In the genomic region with DNA sequence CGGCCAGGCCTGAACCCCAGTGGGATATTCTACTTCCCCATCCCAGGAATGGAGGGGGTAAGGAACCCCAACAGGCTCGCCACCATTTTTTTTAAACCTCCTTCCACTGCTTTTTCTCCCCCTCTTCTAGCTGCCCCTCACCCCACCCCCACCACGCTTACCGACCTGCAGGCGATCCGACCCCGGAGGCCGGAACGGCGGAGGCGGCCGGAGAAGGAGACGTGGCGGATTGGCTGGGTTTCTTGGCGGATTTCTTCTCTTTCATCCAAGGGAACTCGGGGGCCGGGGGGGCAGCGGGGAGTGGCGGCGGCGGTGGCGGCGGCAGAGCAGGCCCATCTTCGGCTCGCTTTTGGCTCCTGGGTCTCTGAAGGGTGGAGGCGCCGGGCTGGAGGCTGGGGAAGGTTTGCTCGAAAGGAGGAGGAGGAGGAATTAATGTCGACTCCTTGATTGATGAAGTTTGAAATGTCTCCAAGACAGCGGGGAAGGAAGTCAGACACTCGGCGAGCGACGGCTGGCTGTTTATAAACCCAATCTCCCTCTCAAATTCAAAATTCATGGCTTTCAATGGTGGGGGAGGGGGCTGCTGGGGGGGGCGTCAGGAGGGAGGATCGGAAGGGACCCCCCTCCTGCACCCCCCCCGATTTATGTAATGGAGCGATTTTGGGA, we compare ENCODE assay signal across 8 cellular contexts. TPM values are rescaled to one million over a fixed set of nuclear protein-coding genes. Genes with fewer than 3 reads are reported as not detected.
A peak's percentile ranks its signal among the peaks of the same experiment; 100 is the strongest.
DNase-seq lines count a peak whose midpoint lies in the region; TF ChIP-seq lines count a peak whose summit lies in the region.

No MANE protein-coding gene starts in this region.

- DNase-seq in AG20443 (ENCODE audit: low spot score) (peak; percentile 82), glutamatergic neuron (peak; percentile 56), posterior vena cava (ENCODE audit: low spot score) (peak; percentile 97), DMS153 (lab: John Stamatoyannopoulos, UW) (no peak), NCI-H510A (lab: John Stamatoyannopoulos, UW) (no peak), SK-N-DZ (ENCODE audit: low spot score) (no peak)
- peak; percentile 31 for DNase-seq in activated T-helper 1 cell treated with anti-CD3 and anti-CD28 coated beads, Interleukin-12 subunit alpha, Interleukin-12 subunit beta, Interleukin-2, Interleukin-4 antibody, amounts not matched to agents 30 ng/mL and 10 ng/mL and 1 ng/mL, durations not matched to agents 14 hours and 24 hours and 36 hours (ENCODE audit: low spot score)

- H3K36me3 Mint-ChIP-seq in activated T-helper 1 cell treated with anti-CD3 and anti-CD28 coated beads, Interleukin-12 subunit alpha, Interleukin-12 subunit beta, Interleukin-2, Interleukin-4 antibody, amounts not matched to agents 30 ng/mL and 10 ng/mL and 1 ng/mL, durations not matched to agents 14 hours and 24 hours and 36 hours (ENCODE audit: low read depth): peaks cover 15% of the 10 kb centered on the region
- no peaks in the 10 kb centered on the region for H3K36me3 Mint-ChIP-seq in glutamatergic neuron (ENCODE audit: unreplicated experiment)

- H3K4me3 Mint-ChIP-seq in activated T-helper 1 cell treated with anti-CD3 and anti-CD28 coated beads, Interleukin-12 subunit alpha, Interleukin-12 subunit beta, Interleukin-2, Interleukin-4 antibody, amounts not matched to agents 30 ng/mL and 10 ng/mL and 1 ng/mL, durations not matched to agents 14 hours and 24 hours and 36 hours: peak overlapping the region; percentile 95
- peak overlapping the region; percentile 93 for H3K4me3 Mint-ChIP-seq in glutamatergic neuron (ENCODE audit: unreplicated experiment)

- H3K9me3 Mint-ChIP-seq in activated T-helper 1 cell treated with anti-CD3 and anti-CD28 coated beads, Interleukin-12 subunit alpha, Interleukin-12 subunit beta, Interleukin-2, Interleukin-4 antibody, amounts not matched to agents 30 ng/mL and 10 ng/mL and 1 ng/mL, durations not matched to agents 14 hours and 24 hours and 36 hours: no peaks in the 10 kb centered on the region
- peaks cover 20% of the 10 kb centered on the region for H3K9me3 Mint-ChIP-seq in glutamatergic neuron (ENCODE audit: unreplicated experiment)

- peaks cover 62% of the 10 kb centered on the region for H3K4me1 Mint-ChIP-seq in activated T-helper 1 cell treated with anti-CD3 and anti-CD28 coated beads, Interleukin-12 subunit alpha, Interleukin-12 subunit beta, Interleukin-2, Interleukin-4 antibody, amounts not matched to agents 30 ng/mL and 10 ng/mL and 1 ng/mL, durations not matched to agents 14 hours and 24 hours and 36 hours (ENCODE audit: low read depth)
- peaks cover 12% of the 10 kb centered on the region for H3K4me1 Mint-ChIP-seq in glutamatergic neuron (ENCODE audit: low read depth, unreplicated experiment)

- peak overlapping the region; percentile 96 for H3K27ac Mint-ChIP-seq in activated T-helper 1 cell treated with anti-CD3 and anti-CD28 coated beads, Interleukin-12 subunit alpha, Interleukin-12 subunit beta, Interleukin-2, Interleukin-4 antibody, amounts not matched to agents 30 ng/mL and 10 ng/mL and 1 ng/mL, durations not matched to agents 14 hours and 24 hours and 36 hours
- H3K27ac Mint-ChIP-seq in glutamatergic neuron (ENCODE audit: unreplicated experiment): peak overlapping the region; percentile 72

- H3K9ac ChIP-seq in HUES6 (ENCODE audit: low read length): peak overlapping the region; percentile 88

- intact Hi-C loops in activated T-helper 1 cell treated with anti-CD3 and anti-CD28 coated beads, Interleukin-12 subunit alpha, Interleukin-12 subunit beta, Interleukin-2, Interleukin-4 antibody, amounts not matched to agents 30 ng/mL and 10 ng/mL and 1 ng/mL, durations not matched to agents 14 hours and 24 hours and 36 hours (cut with micrococcal nuclease): loop anchor here (2.0 to 5.0 kb wide), 2 partner anchors 62 to 132 kb away; no protein-coding TSS in a partner anchor
- intact Hi-C loops in posterior vena cava (cut with DNase I): loop anchor here in 1 of 2 donors (5.0 kb wide), 1 partner anchor 52 kb away; no protein-coding TSS in a partner anchor

- H3K9me3 ChIP-seq in HUES6 (ENCODE audit: control insufficient read depth, insufficient read depth, low read depth, low read length): no peaks in the 10 kb centered on the region

- no peaks in the 10 kb centered on the region for H3K36me3 ChIP-seq in HUES6 (ENCODE audit: control insufficient read depth, insufficient read depth, low read length)

- no peak for TF ChIP-seq CTCF in glutamatergic neuron (IDR thresholded peaks at IDR 0.05; ENCODE audit: partially characterized antibody, unreplicated experiment)

- H3K27me3 Mint-ChIP-seq in activated T-helper 1 cell treated with anti-CD3 and anti-CD28 coated beads, Interleukin-12 subunit alpha, Interleukin-12 subunit beta, Interleukin-2, Interleukin-4 antibody, amounts not matched to agents 30 ng/mL and 10 ng/mL and 1 ng/mL, durations not matched to agents 14 hours and 24 hours and 36 hours (ENCODE audit: insufficient read depth): peaks cover 8% of the 10 kb centered on the region
- H3K27me3 Mint-ChIP-seq in glutamatergic neuron (ENCODE audit: unreplicated experiment): peaks cover 42% of the 10 kb centered on the region

- H3K27ac ChIP-seq in HUES6 (ENCODE audit: low read depth, low read length): peak overlapping the region; percentile 35; the same call in 1 of the 2 replicates

- H3K4me3 ChIP-seq in HUES6 (ENCODE audit: low read depth, low read length): peak overlapping the region; percentile 80

- H3K27me3 ChIP-seq in HUES6 (ENCODE audit: control insufficient read depth, insufficient read depth, low read length): peaks cover 97% of the 10 kb centered on the region

- peaks cover 70% of the 10 kb centered on the region for H3K4me1 ChIP-seq in HUES6 (ENCODE audit: control insufficient read depth, insufficient read depth, low read length)

RNA-seq across cellular contexts. Expression of a gene that starts 0.4 kb away (rescaled TPM):
- 32.5 and 32.8 TPM in 2 replicates for total RNA-seq in activated T-helper 1 cell treated with anti-CD3 and anti-CD28 coated beads, Interleukin-12 subunit alpha, Interleukin-12 subunit beta, Interleukin-2, Interleukin-4 antibody, amounts not matched to agents 30 ng/mL and 10 ng/mL and 1 ng/mL, durations not matched to agents 14 hours and 24 hours and 36 hours
- 12.7 TPM for total RNA-seq in glutamatergic neuron (ENCODE audit: unreplicated experiment)
- total RNA-seq in posterior vena cava: 10 to 100 TPM; 18.9 to 22.3 TPM
- polyA plus RNA-seq in SK-N-DZ (2014; cell fraction: cytosol; rRNA removed): 0.09 TPM in 1 of 2 replicates, not detected in the other
- 0.85 TPM in 1 of 2 replicates, not detected in the other for polyA plus RNA-seq in SK-N-DZ (2014; cell fraction: nucleus; rRNA removed)

RNA-seq across cellular contexts. Expression of a gene that starts 13.7 kb away (rescaled TPM):
- total RNA-seq in activated T-helper 1 cell treated with anti-CD3 and anti-CD28 coated beads, Interleukin-12 subunit alpha, Interleukin-12 subunit beta, Interleukin-2, Interleukin-4 antibody, amounts not matched to agents 30 ng/mL and 10 ng/mL and 1 ng/mL, durations not matched to agents 14 hours and 24 hours and 36 hours: not detected in 2 replicates
- total RNA-seq in glutamatergic neuron (ENCODE audit: unreplicated experiment) (not detected), posterior vena cava (not detected)
- not detected in 2 replicates for polyA plus RNA-seq in SK-N-DZ (2014; cell fraction: cytosol; rRNA removed)
- polyA plus RNA-seq in SK-N-DZ (2014; cell fraction: nucleus; rRNA removed): not detected in 2 replicates

RNA-seq across cellular contexts. Expression of a gene that starts 33.7 kb away (rescaled TPM):
- 3.8 and 4.2 TPM in 2 replicates for total RNA-seq in activated T-helper 1 cell treated with anti-CD3 and anti-CD28 coated beads, Interleukin-12 subunit alpha, Interleukin-12 subunit beta, Interleukin-2, Interleukin-4 antibody, amounts not matched to agents 30 ng/mL and 10 ng/mL and 1 ng/mL, durations not matched to agents 14 hours and 24 hours and 36 hours
- not detected for total RNA-seq in glutamatergic neuron (ENCODE audit: unreplicated experiment)
- 1 to 10 TPM; 5.0 to 6.9 TPM for total RNA-seq in posterior vena cava
- polyA plus RNA-seq in SK-N-DZ (2014; cell fraction: cytosol; rRNA removed): not detected in 2 replicates
- polyA plus RNA-seq in SK-N-DZ (2014; cell fraction: nucleus; rRNA removed): not detected in 2 replicates

RNA-seq across cellular contexts. Expression of a gene that starts 45.6 kb away (rescaled TPM):
- total RNA-seq in activated T-helper 1 cell treated with anti-CD3 and anti-CD28 coated beads, Interleukin-12 subunit alpha, Interleukin-12 subunit beta, Interleukin-2, Interleukin-4 antibody, amounts not matched to agents 30 ng/mL and 10 ng/mL and 1 ng/mL, durations not matched to agents 14 hours and 24 hours and 36 hours: 2.5 and 2.8 TPM in 2 replicates
- not detected for total RNA-seq in glutamatergic neuron (ENCODE audit: unreplicated experiment)
- total RNA-seq in posterior vena cava: 10 to 100 TPM; 16.0 to 23.6 TPM
- not detected in 2 replicates for polyA plus RNA-seq in SK-N-DZ (2014; cell fraction: cytosol; rRNA removed)
- not detected in 2 replicates for polyA plus RNA-seq in SK-N-DZ (2014; cell fraction: nucleus; rRNA removed)

RNA-seq across cellular contexts. Expression of a gene that starts 49.1 kb away (rescaled TPM):
- 0.10 TPM in 1 of 2 replicates, not detected in the other for total RNA-seq in activated T-helper 1 cell treated with anti-CD3 and anti-CD28 coated beads, Interleukin-12 subunit alpha, Interleukin-12 subunit beta, Interleukin-2, Interleukin-4 antibody, amounts not matched to agents 30 ng/mL and 10 ng/mL and 1 ng/mL, durations not matched to agents 14 hours and 24 hours and 36 hours
- total RNA-seq in glutamatergic neuron (ENCODE audit: unreplicated experiment) (not detected), posterior vena cava (1 to 10 TPM; 1.1 to 2.8 TPM)
- polyA plus RNA-seq in SK-N-DZ (2014; cell fraction: cytosol; rRNA removed): not detected in 2 replicates
- polyA plus RNA-seq in SK-N-DZ (2014; cell fraction: nucleus; rRNA removed): not detected in 2 replicates

Comparison
In these comparisons a context has a peak if more than half of its experiments do, and no peak if none do; other contexts are left out.
1. DNase-seq: peak in AG20443 (single experiment), activated T-helper 1 cell treated with anti-CD3 and anti-CD28 coated beads, Interleukin-12 subunit alpha, Interleukin-12 subunit beta, Interleukin-2, Interleukin-4 antibody, amounts not matched to agents 30 ng/mL and 10 ng/mL and 1 ng/mL, durations not matched to agents 14 hours and 24 hours and 36 hours (single experiment), glutamatergic neuron (single experiment) and posterior vena cava (single experiment); none in DMS153 (single experiment), NCI-H510A (single experiment) and SK-N-DZ (single experiment).